In the genomic region with DNA sequence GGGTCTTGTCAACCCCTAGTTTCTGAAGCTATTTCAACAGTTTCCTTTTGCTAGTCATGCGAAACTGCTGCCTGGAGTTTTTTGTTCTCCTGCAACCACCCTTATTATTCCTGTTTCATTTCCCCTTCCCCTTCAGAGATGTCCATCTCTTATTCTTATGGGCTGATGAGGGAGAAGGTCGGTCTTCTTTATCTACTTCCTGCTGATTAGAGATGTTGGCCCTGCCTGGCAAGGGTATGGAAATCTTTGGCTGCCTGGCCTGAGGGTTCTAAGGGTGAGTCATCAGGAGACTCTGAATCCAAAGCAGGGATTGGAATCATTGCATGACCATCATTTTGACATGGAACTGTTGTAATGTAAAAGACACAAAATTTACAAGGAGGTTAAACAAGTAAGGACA, we compare ENCODE assay signal across 1 cellular context.
TF ChIP-seq lines count a peak whose summit lies in the region.

No MANE protein-coding gene starts in this region.

TF ChIP-seq in HepG2, 621 proteins besides CTCF, POLR2A, EP300 and RAD21 (continued from another document):
- TF ChIP-seq, protein P1, sequence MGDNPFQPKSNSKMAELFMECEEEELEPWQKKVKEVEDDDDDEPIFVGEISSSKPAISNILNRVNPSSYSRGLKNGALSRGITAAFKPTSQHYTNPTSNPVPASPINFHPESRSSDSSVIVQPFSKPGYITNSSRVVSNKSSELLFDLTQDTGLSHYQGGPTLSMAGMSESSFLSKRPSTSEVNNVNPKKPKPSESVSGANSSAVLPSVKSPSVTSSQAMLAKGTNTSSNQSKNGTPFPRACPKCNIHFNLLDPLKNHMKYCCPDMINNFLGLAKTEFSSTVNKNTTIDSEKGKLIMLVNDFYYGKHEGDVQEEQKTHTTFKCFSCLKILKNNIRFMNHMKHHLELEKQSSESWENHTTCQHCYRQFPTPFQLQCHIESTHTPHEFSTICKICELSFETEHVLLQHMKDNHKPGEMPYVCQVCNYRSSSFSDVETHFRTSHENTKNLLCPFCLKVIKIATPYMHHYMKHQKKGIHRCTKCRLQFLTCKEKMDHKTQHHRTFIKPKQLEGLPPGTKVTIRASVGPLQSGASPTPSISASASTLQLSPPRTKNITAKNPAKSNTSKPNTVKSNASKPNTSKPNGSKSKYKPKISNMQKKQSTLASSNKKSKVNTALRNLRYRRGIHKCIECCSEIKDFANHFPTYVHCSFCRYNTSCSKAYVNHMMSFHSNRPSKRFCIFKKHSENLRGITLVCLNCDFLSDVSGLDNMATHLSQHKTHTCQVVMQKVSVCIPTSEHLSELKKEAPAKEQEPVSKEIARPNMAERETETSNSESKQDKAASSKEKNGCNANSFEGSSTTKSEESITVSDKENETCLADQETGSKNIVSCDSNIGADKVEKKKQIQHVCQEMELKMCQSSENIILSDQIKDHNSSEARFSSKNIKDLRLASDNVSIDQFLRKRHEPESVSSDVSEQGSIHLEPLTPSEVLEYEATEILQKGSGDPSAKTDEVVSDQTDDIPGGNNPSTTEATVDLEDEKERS (CRISPR knock-in tag; IDR thresholded peaks at IDR 0.05) = no peak
- TF ChIP-seq CHCHD3 (CRISPR knock-in tag; IDR thresholded peaks at IDR 0.05) (no peak), ZNF724P (CRISPR knock-in tag; IDR thresholded peaks at IDR 0.05; ENCODE audit: borderline replicate concordance) (no peak), JUNB (CRISPR knock-in tag; IDR thresholded peaks at IDR 0.05; ENCODE audit: borderline replicate concordance) (no peak), ZNF589 (CRISPR knock-in tag; conservative IDR thresholded peaks at IDR 0.05) (no peak), EZH2 (conservative IDR thresholded peaks at IDR 0.05; ENCODE audit: low read depth, low read length) (no peak), ZNF484 (CRISPR knock-in tag; IDR thresholded peaks at IDR 0.05; ENCODE audit: borderline replicate concordance, low read depth) (no peak), FIP1L1 (IDR thresholded peaks at IDR 0.05; ENCODE audit: borderline replicate concordance, insufficient read depth, low read depth, low read length) (no peak), ZFP36L1 (CRISPR knock-in tag; IDR thresholded peaks at IDR 0.05) (no peak)
- TF ChIP-seq, protein P2, sequence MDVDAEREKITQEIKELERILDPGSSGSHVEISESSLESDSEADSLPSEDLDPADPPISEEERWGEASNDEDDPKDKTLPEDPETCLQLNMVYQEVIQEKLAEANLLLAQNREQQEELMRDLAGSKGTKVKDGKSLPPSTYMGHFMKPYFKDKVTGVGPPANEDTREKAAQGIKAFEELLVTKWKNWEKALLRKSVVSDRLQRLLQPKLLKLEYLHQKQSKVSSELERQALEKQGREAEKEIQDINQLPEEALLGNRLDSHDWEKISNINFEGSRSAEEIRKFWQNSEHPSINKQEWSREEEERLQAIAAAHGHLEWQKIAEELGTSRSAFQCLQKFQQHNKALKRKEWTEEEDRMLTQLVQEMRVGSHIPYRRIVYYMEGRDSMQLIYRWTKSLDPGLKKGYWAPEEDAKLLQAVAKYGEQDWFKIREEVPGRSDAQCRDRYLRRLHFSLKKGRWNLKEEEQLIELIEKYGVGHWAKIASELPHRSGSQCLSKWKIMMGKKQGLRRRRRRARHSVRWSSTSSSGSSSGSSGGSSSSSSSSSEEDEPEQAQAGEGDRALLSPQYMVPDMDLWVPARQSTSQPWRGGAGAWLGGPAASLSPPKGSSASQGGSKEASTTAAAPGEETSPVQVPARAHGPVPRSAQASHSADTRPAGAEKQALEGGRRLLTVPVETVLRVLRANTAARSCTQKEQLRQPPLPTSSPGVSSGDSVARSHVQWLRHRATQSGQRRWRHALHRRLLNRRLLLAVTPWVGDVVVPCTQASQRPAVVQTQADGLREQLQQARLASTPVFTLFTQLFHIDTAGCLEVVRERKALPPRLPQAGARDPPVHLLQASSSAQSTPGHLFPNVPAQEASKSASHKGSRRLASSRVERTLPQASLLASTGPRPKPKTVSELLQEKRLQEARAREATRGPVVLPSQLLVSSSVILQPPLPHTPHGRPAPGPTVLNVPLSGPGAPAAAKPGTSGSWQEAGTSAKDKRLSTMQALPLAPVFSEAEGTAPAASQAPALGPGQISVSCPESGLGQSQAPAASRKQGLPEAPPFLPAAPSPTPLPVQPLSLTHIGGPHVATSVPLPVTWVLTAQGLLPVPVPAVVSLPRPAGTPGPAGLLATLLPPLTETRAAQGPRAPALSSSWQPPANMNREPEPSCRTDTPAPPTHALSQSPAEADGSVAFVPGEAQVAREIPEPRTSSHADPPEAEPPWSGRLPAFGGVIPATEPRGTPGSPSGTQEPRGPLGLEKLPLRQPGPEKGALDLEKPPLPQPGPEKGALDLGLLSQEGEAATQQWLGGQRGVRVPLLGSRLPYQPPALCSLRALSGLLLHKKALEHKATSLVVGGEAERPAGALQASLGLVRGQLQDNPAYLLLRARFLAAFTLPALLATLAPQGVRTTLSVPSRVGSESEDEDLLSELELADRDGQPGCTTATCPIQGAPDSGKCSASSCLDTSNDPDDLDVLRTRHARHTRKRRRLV (CRISPR knock-in tag; IDR thresholded peaks at IDR 0.05) = no peak
- TF ChIP-seq, protein P3, sequence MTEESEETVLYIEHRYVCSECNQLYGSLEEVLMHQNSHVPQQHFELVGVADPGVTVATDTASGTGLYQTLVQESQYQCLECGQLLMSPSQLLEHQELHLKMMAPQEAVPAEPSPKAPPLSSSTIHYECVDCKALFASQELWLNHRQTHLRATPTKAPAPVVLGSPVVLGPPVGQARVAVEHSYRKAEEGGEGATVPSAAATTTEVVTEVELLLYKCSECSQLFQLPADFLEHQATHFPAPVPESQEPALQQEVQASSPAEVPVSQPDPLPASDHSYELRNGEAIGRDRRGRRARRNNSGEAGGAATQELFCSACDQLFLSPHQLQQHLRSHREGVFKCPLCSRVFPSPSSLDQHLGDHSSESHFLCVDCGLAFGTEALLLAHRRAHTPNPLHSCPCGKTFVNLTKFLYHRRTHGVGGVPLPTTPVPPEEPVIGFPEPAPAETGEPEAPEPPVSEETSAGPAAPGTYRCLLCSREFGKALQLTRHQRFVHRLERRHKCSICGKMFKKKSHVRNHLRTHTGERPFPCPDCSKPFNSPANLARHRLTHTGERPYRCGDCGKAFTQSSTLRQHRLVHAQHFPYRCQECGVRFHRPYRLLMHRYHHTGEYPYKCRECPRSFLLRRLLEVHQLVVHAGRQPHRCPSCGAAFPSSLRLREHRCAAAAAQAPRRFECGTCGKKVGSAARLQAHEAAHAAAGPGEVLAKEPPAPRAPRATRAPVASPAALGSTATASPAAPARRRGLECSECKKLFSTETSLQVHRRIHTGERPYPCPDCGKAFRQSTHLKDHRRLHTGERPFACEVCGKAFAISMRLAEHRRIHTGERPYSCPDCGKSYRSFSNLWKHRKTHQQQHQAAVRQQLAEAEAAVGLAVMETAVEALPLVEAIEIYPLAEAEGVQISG (CRISPR knock-in tag; IDR thresholded peaks at IDR 0.05) = no peak
